22 cellular contexts compared by ENCODE assay signal in the genomic region with DNA sequence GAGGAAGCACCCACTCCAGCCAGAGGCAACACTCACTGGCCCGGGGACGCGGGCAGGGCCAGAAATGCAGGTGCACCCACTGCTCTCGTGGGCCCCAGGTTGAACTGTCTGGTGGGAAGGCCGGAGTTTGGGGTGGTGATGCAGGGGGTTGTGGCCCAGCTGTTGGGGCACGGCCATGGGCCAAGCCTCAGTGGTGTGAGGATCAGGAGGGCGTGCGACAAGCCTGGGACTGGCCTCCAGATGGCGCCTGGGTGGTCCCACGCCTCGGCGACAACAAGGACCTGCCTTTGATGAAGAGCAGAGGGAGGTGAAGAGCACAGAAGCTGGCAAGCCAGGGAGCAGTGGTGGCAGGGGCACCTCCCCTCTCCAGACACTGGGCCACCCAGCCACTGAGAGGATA.
DNase-seq lines count a peak whose midpoint lies in the region; ATAC-seq and TF ChIP-seq lines count a peak whose summit lies in the region.
"Had no signal": no experiment of that assay in that cellular context is flagged by ENCODE, and none has a peak within 500 bp of the region (broad histone marks: within the 10 kb centered on the region; RNA-seq: fewer than 3 reads in every experiment).

No MANE protein-coding gene starts in this region.

- no peak overlapping the region for H3K9ac ChIP-seq in DND-41 (ENCODE audit: low read depth, low read length)
- no peak overlapping the region for H3K9ac ChIP-seq in HCT116 (ENCODE audit: low read length)
- H3K9ac ChIP-seq in endodermal cell (ENCODE audit: extremely low read depth, low read length, poor library complexity, severe bottlenecking), result no peak overlapping the region

- no peak overlapping the region for H3K27ac Mint-ChIP-seq in endodermal cell
- H3K27ac Mint-ChIP-seq in nephron progenitor cell, result peak overlapping the region; percentile 74

- H3K27me3 ChIP-seq in DND-41 (ENCODE audit: insufficient read depth, low read length, poor library complexity) (no peaks in the 10 kb centered on the region), HCT116 (ENCODE audit: insufficient read depth, low read length) (no peaks in the 10 kb centered on the region), endodermal cell (ENCODE audit: control insufficient read depth, insufficient read depth, low read length, poor library complexity, severe bottlenecking) (no peaks in the 10 kb centered on the region), psoas muscle (ENCODE audit: insufficient read depth in 3 of 3, low read length in 2 of 3) (peaks cover 0 to 8% (median 2%) of the 10 kb centered on the region in 3 donors), testis (no peaks in the 10 kb centered on the region)

- RAD21 ChIA-PET in HCT116 (lab: Charles Lee; ENCODE audit: low non-redundant PET in 1 of 2, low total read pairs in 2 of 2, uncharacterized antibody in 2 of 2, unreplicated experiment in 2 of 2), result no interaction called here

- ATAC-seq in DND-41 (ENCODE audit: insufficient read depth, low read depth) (no peak), HCT116 (peak; percentile 56; the same call in 1 of the 2 replicates), psoas muscle (no peak)

- H4K20me1 ChIP-seq in DND-41 (ENCODE audit: insufficient read depth, low read length) (no peaks in the 10 kb centered on the region), HCT116 (ENCODE audit: insufficient read depth) (no peaks in the 10 kb centered on the region)

- H3K27ac ChIP-seq in DND-41 (ENCODE audit: low read length), result no peak overlapping the region
- H3K27ac ChIP-seq in HCT116 (ENCODE audit: low read depth, low read length), result no peak overlapping the region
- no peak overlapping the region for H3K27ac ChIP-seq in endodermal cell (ENCODE audit: low read depth, low read length)
- H3K27ac ChIP-seq in psoas muscle, result no peak overlapping the region
- no peak overlapping the region for H3K27ac ChIP-seq in testis
- H3K27ac ChIP-seq: SJCRH30 had no signal

- H3K9me3 ChIP-seq in DND-41 (ENCODE audit: insufficient read depth, low read length, severe bottlenecking), result no peaks in the 10 kb centered on the region
- no peaks in the 10 kb centered on the region for H3K9me3 ChIP-seq in HCT116 (ENCODE audit: control insufficient read depth in 1 of 2, insufficient read depth in 1 of 2, low read depth in 1 of 2, low read length in 2 of 2)
- no peaks in the 10 kb centered on the region for H3K9me3 ChIP-seq in endodermal cell (ENCODE audit: control insufficient read depth, low read length)
- H3K9me3 ChIP-seq in psoas muscle, result no peaks in the 10 kb centered on the region
- no peaks in the 10 kb centered on the region for H3K9me3 ChIP-seq in testis
- H3K9me3 ChIP-seq: HAP-1, SJCRH30 had no signal

- TF ChIP-seq CTCF in DND-41 (IDR thresholded peaks at IDR 0.05; ENCODE audit: borderline replicate concordance, extremely low read depth, low read length, poor library complexity, severe bottlenecking) (peak; percentile 46), HCT116 (IDR thresholded peaks at IDR 0.05 in 2 of 3, conservative IDR thresholded peaks at IDR 0.05 in 1 of 3; ENCODE audit: borderline replicate concordance in 1 of 3, insufficient read depth in 1 of 3, low read depth in 2 of 3, low read length in 2 of 3) (no peak), endodermal cell (conservative IDR thresholded peaks at IDR 0.05) (peak; percentile 44), nephron progenitor cell (IDR thresholded peaks at IDR 0.05) (no peak), psoas muscle (IDR thresholded peaks at IDR 0.05) (no peak), testis (IDR thresholded peaks at IDR 0.05) (no peak)

- H3K36me3 Mint-ChIP-seq in endodermal cell (ENCODE audit: low read depth) (no peaks in the 10 kb centered on the region), nephron progenitor cell (ENCODE audit: low read depth) (no peaks in the 10 kb centered on the region)

- CTCF ChIA-PET in HCT116 (lab: Charles Lee), result no interaction called here

- no peaks in the 10 kb centered on the region for H3K79me2 ChIP-seq in DND-41 (ENCODE audit: insufficient read depth, low read length)
- H3K79me2 ChIP-seq in HCT116 (ENCODE audit: insufficient read depth, low read length), result peaks cover 25% of the 10 kb centered on the region; the same call in 1 of the 2 replicates

- H3K4me1 Mint-ChIP-seq in endodermal cell (no peaks in the 10 kb centered on the region), nephron progenitor cell (no peaks in the 10 kb centered on the region)
- H3K4me1 Mint-ChIP-seq: CD14-positive monocyte had no signal

- WGBS in endodermal cell (ENCODE audit: insufficient coverage in 1 of 2, insufficient read length in 1 of 2), 2 experiments, result 90 to 100% methylated on average over 3 to 12 of the region's 12 CpGs
- WGBS in psoas muscle, 3 donors, result 76 to 79% (median 78%) methylated on average over 12 of the region's 12 CpGs
- WGBS in testis, 2 donors, result 86 to 96% methylated on average over 4 to 12 of the region's 12 CpGs

- H3K4me3 Mint-ChIP-seq in endodermal cell (no peak overlapping the region), nephron progenitor cell (no peak overlapping the region)
- H3K4me3 Mint-ChIP-seq: CD14-positive monocyte had no signal

- H2AFZ ChIP-seq in DND-41 (ENCODE audit: low read depth, low read length) (no peak overlapping the region), HCT116 (ENCODE audit: low read depth, low read length, poor library complexity, severe bottlenecking) (no peak overlapping the region)

- H3K27me3 Mint-ChIP-seq in endodermal cell (ENCODE audit: insufficient read depth) (no peaks in the 10 kb centered on the region), nephron progenitor cell (ENCODE audit: low read depth, poor library complexity) (peaks cover 9% of the 10 kb centered on the region)

- H3K4me2 ChIP-seq in DND-41 (ENCODE audit: insufficient read depth, low read length) (no peak overlapping the region), HCT116 (ENCODE audit: low read length) (no peak overlapping the region)

- POLR2A ChIA-PET in HCT116 (lab: Charles Lee), result no interaction called here

- TF ChIP-seq RAD21 in HCT116 (IDR thresholded peaks at IDR 0.05; ENCODE audit: low read depth), result no peak

- H3K4me3 ChIP-seq in DND-41 (ENCODE audit: low read depth in 1 of 2, low read length in 2 of 2) (no peak overlapping the region), HCT116 (replicated peaks in 1 of 2; ENCODE audit: low read depth in 1 of 2, low read length in 2 of 2) (no peak overlapping the region), endodermal cell (ENCODE audit: low read length) (no peak overlapping the region), psoas muscle (no peak overlapping the region), testis (no peak overlapping the region)
- H3K4me3 ChIP-seq: HAP-1, SJCRH30 had no signal

- no peaks in the 10 kb centered on the region for H3K9me2 ChIP-seq in HCT116 (ENCODE audit: insufficient read depth)

- BruUV-seq in HCT116 (replicated peaks; lab: Mats Ljungman, UMichigan), result no TSS peak

- H3K36me3 ChIP-seq in DND-41 (ENCODE audit: insufficient read depth, low read length) (no peaks in the 10 kb centered on the region), HCT116 (ENCODE audit: control insufficient read depth in 1 of 2, insufficient read depth in 2 of 2, low read length in 2 of 2) (no peaks in the 10 kb centered on the region), endodermal cell (ENCODE audit: control insufficient read depth, insufficient read depth, low read length) (no peaks in the 10 kb centered on the region), psoas muscle (ENCODE audit: insufficient read depth in 1 of 2, low read depth in 1 of 2) (no peaks in the 10 kb centered on the region), testis (ENCODE audit: low read depth, missing control alignments) (no peaks in the 10 kb centered on the region)
- H3K36me3 ChIP-seq: SJCRH30 had no signal

- H3K4me1 ChIP-seq in DND-41 (ENCODE audit: insufficient read depth, low read length) (no peaks in the 10 kb centered on the region), HCT116 (ENCODE audit: control insufficient read depth in 1 of 2, insufficient read depth in 2 of 2, low read length in 2 of 2) (no peaks in the 10 kb centered on the region), endodermal cell (ENCODE audit: control insufficient read depth, insufficient read depth, low read length) (peaks cover 5% of the 10 kb centered on the region), psoas muscle (no peaks in the 10 kb centered on the region), testis (no peaks in the 10 kb centered on the region)
- H3K4me1 ChIP-seq: HAP-1, SJCRH30 had no signal

- intact Hi-C loops in HCT116 (cut with micrococcal nuclease), result no loop called here
- intact Hi-C loops in psoas muscle (cut with DNase I), result no loop called here
- intact Hi-C loops in testis (cut with DNase I; ENCODE audit: low total_unique reads), result no loop called here

- DNase-seq in DND-41 (peak; percentile 12), HCT116 (ENCODE audit: low read depth, low spot score) (no peak), endodermal cell (peak; percentile 58), nephron progenitor cell (no peak), psoas muscle (no peak), testis (no peak), cerebellum (ENCODE audit: low spot score) (no peak), H4 (ENCODE audit: low spot score) (no peak)
- DNase-seq: ACHN, AML-193, COR-L47, IMR-90, Karpas-422, NCI-H1105, NCI-H1694 treated with DMSO at 0.1 percent for 48 hours, NCI-H2107, NCI-H345, OCI-M1, RPMI8226 had no signal

- TF ChIP-seq POLR2A in HCT116 (IDR thresholded peaks at IDR 0.05; ENCODE audit: borderline replicate concordance, extremely low read depth, insufficient read depth, insufficient read length) (no peak), testis (IDR thresholded peaks at IDR 0.05) (no peak)

- peaks cover 9% of the 10 kb centered on the region for H3K9me3 Mint-ChIP-seq in endodermal cell
- H3K9me3 Mint-ChIP-seq in nephron progenitor cell, result no peaks in the 10 kb centered on the region

TF ChIP-seq in HCT116, 20 proteins besides CTCF, POLR2A, EP300 and RAD21:
- no peak for TF ChIP-seq CBX3 (IDR thresholded peaks at IDR 0.05; ENCODE audit: low read depth)
- TF ChIP-seq EZH2phosphoT487 (IDR thresholded peaks at IDR 0.05; ENCODE audit: borderline replicate concordance), result no peak

Comparison
In these comparisons a context has a peak if more than half of its experiments do, and no peak if none do; other contexts are left out.
1. DNase-seq: peak in DND-41 (single experiment) and endodermal cell (single experiment); none in HCT116 (single experiment), nephron progenitor cell (single experiment), psoas muscle (0 of 2), testis (single experiment), cerebellum (single experiment) and H4 (single experiment).
2. CTCF ChIP-seq: peak in DND-41 (single experiment) and endodermal cell (single experiment); none in HCT116 (0 of 3), nephron progenitor cell (single experiment), psoas muscle (single experiment) and testis (0 of 3).